Comparison of ENCODE assay signal across 1 cellular context in the genomic region with DNA sequence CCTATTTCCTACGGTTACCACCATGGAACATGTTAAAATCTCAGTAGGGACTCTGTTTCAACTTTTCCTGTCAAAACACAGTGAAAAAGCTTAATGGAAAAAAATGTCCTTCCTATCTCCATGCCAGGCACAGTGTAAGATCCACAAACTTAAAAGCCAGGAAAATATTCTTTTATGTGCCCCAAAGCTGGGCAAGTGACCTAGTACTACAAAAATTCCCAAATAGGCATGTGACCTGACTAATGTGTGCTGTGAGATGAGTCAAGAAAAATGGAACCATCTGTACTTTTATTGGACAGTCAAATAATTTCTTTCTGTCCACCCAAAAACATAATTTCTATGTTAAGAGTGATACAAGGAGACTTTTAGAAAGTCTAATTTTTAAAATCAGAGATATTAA.
TF ChIP-seq lines count a peak whose summit lies in the region.

No MANE protein-coding gene starts in this region.

TF ChIP-seq in SK-N-SH treated with all-trans-retinoic acid at 6 μM for 48 hours, 23 proteins besides CTCF, POLR2A, EP300 and RAD21 (continued from another document):
- TF ChIP-seq, protein P1, sequence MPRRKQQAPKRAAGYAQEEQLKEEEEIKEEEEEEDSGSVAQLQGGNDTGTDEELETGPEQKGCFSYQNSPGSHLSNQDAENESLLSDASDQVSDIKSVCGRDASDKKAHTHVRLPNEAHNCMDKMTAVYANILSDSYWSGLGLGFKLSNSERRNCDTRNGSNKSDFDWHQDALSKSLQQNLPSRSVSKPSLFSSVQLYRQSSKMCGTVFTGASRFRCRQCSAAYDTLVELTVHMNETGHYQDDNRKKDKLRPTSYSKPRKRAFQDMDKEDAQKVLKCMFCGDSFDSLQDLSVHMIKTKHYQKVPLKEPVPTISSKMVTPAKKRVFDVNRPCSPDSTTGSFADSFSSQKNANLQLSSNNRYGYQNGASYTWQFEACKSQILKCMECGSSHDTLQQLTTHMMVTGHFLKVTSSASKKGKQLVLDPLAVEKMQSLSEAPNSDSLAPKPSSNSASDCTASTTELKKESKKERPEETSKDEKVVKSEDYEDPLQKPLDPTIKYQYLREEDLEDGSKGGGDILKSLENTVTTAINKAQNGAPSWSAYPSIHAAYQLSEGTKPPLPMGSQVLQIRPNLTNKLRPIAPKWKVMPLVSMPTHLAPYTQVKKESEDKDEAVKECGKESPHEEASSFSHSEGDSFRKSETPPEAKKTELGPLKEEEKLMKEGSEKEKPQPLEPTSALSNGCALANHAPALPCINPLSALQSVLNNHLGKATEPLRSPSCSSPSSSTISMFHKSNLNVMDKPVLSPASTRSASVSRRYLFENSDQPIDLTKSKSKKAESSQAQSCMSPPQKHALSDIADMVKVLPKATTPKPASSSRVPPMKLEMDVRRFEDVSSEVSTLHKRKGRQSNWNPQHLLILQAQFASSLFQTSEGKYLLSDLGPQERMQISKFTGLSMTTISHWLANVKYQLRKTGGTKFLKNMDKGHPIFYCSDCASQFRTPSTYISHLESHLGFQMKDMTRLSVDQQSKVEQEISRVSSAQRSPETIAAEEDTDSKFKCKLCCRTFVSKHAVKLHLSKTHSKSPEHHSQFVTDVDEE (CRISPR knock-in tag; IDR thresholded peaks at IDR 0.05) = no peak
- TF ChIP-seq, protein P2, sequence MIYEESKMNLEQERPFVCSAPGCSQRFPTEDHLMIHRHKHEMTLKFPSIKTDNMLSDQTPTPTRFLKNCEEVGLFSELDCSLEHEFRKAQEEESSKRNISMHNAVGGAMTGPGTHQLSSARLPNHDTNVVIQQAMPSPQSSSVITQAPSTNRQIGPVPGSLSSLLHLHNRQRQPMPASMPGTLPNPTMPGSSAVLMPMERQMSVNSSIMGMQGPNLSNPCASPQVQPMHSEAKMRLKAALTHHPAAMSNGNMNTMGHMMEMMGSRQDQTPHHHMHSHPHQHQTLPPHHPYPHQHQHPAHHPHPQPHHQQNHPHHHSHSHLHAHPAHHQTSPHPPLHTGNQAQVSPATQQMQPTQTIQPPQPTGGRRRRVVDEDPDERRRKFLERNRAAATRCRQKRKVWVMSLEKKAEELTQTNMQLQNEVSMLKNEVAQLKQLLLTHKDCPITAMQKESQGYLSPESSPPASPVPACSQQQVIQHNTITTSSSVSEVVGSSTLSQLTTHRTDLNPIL (CRISPR knock-in tag; IDR thresholded peaks at IDR 0.05; ENCODE audit: low read depth) = no peak
- TF ChIP-seq, protein P3, sequence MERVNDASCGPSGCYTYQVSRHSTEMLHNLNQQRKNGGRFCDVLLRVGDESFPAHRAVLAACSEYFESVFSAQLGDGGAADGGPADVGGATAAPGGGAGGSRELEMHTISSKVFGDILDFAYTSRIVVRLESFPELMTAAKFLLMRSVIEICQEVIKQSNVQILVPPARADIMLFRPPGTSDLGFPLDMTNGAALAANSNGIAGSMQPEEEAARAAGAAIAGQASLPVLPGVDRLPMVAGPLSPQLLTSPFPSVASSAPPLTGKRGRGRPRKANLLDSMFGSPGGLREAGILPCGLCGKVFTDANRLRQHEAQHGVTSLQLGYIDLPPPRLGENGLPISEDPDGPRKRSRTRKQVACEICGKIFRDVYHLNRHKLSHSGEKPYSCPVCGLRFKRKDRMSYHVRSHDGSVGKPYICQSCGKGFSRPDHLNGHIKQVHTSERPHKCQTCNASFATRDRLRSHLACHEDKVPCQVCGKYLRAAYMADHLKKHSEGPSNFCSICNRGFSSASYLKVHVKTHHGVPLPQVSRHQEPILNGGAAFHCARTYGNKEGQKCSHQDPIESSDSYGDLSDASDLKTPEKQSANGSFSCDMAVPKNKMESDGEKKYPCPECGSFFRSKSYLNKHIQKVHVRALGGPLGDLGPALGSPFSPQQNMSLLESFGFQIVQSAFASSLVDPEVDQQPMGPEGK (CRISPR knock-in tag; IDR thresholded peaks at IDR 0.05; ENCODE audit: borderline replicate concordance) = no peak
- TF ChIP-seq OSR1 (CRISPR knock-in tag; IDR thresholded peaks at IDR 0.05) (no peak), ARNTL (CRISPR knock-in tag; IDR thresholded peaks at IDR 0.05; ENCODE audit: borderline replicate concordance, low read depth) (no peak), GLIS3 (CRISPR knock-in tag; IDR thresholded peaks at IDR 0.05) (no peak), ISL1 (CRISPR knock-in tag; IDR thresholded peaks at IDR 0.05) (no peak), CSDC2 (CRISPR knock-in tag; IDR thresholded peaks at IDR 0.05) (no peak), ZNF70 (CRISPR knock-in tag; IDR thresholded peaks at IDR 0.05) (no peak), ZFP3 (CRISPR knock-in tag; IDR thresholded peaks at IDR 0.05) (no peak), ZNF8 (CRISPR knock-in tag; IDR thresholded peaks at IDR 0.05) (no peak), TOX (CRISPR knock-in tag; IDR thresholded peaks at IDR 0.05; ENCODE audit: borderline replicate concordance) (no peak), ZC3H10 (CRISPR knock-in tag; IDR thresholded peaks at IDR 0.05) (no peak)
- TF ChIP-seq, protein P4, sequence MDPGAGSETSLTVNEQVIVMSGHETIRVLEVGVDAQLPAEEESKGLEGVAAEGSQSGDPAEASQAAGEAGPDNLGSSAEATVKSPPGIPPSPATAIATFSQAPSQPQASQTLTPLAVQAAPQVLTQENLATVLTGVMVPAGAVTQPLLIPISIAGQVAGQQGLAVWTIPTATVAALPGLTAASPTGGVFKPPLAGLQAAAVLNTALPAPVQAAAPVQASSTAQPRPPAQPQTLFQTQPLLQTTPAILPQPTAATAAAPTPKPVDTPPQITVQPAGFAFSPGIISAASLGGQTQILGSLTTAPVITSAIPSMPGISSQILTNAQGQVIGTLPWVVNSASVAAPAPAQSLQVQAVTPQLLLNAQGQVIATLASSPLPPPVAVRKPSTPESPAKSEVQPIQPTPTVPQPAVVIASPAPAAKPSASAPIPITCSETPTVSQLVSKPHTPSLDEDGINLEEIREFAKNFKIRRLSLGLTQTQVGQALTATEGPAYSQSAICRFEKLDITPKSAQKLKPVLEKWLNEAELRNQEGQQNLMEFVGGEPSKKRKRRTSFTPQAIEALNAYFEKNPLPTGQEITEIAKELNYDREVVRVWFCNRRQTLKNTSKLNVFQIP (CRISPR knock-in tag; IDR thresholded peaks at IDR 0.05; ENCODE audit: borderline replicate concordance, low read depth) = no peak
